1 cellular context compared by ENCODE assay signal in genomic region chr16:637081-638018, GRCh38.
A peak's percentile ranks its signal among the peaks of the same experiment; 100 is the strongest.
TF ChIP-seq lines count a peak whose summit lies in the region.

No MANE protein-coding gene starts in this region.

TF ChIP-seq in H1, 55 proteins besides CTCF, POLR2A, EP300 and RAD21:
- no peak for TF ChIP-seq CHD2 (IDR thresholded peaks at IDR 0.05; ENCODE audit: low read length)
- no peak for TF ChIP-seq BACH1 (IDR thresholded peaks at IDR 0.05; ENCODE audit: low read length)
- peak; percentile 47; the same call in 1 of the 2 replicates for TF ChIP-seq MAX (IDR thresholded peaks at IDR 0.05)
- no peak for TF ChIP-seq CREB1 (IDR thresholded peaks at IDR 0.05)
- TF ChIP-seq KDM4A (IDR thresholded peaks at IDR 0.05; ENCODE audit: low read depth, low read length, severe bottlenecking), result peak; percentile 4
- peak; percentile 48; the same call in 1 of the 2 replicates for TF ChIP-seq USF2 (IDR thresholded peaks at IDR 0.05; ENCODE audit: low read length)
- TF ChIP-seq RBBP5 (IDR thresholded peaks at IDR 0.05; ENCODE audit: borderline replicate concordance, low read depth, low read length), result 0 out of 2 replicates have a peak, but pooled peaks have one; percentile 19
- TF ChIP-seq ATF3 (IDR thresholded peaks at IDR 0.05; ENCODE audit: insufficient read depth, low read depth, low read length), result 0 out of 2 replicates have a peak, but pooled peaks have one; percentile 10
- 0 out of 2 replicates have a peak, but pooled peaks have one; percentile 23 for TF ChIP-seq SP1 (IDR thresholded peaks at IDR 0.05; ENCODE audit: low read depth, low read length)
- TF ChIP-seq SIRT6 (IDR thresholded peaks at IDR 0.05; ENCODE audit: low read length), result no peak
